10 cellular contexts compared by ENCODE assay signal in genomic region chr10:110413049-110413783, GRCh38.
A peak's percentile ranks its signal among the peaks of the same experiment; 100 is the strongest.
DNase-seq lines count a peak whose midpoint lies in the region; ATAC-seq and TF ChIP-seq lines count a peak whose summit lies in the region.
"Had no signal": no experiment of that assay in that cellular context is flagged by ENCODE, and none has a peak within 500 bp of the region (broad histone marks: within the 10 kb centered on the region; RNA-seq: fewer than 3 reads in every experiment).

No MANE protein-coding gene starts in this region.

- CTCF ChIA-PET in Calu3 (lab: Charles Lee), result no interaction called here
- CTCF ChIA-PET in activated CD8-positive, alpha-beta T cell treated with anti-CD3 and anti-CD28 coated beads, Interleukin-2, amount 10 ng/mL, durations not matched to agents 7 days and 5 days (lab: Charles Lee), result interaction anchor here (0.8 to 4.3 kb wide), 4 partner anchors 12 to 134 kb away, joined by 3 to 23 read pairs (median 5); no protein-coding TSS in a partner anchor

- no peak for TF ChIP-seq CTCF in Calu3 (IDR thresholded peaks at IDR 0.05; ENCODE audit: unreplicated experiment)
- TF ChIP-seq CTCF in progenitor cell of endocrine pancreas (IDR thresholded peaks at IDR 0.05; ENCODE audit: unreplicated experiment), result no peak

- H3K36me3 Mint-ChIP-seq in Calu3 (ENCODE audit: insufficient read depth, unreplicated experiment) (peaks cover 28% of the 10 kb centered on the region), progenitor cell of endocrine pancreas (ENCODE audit: insufficient read depth) (no peaks in the 10 kb centered on the region)
- no peaks in the 10 kb centered on the region for H3K36me3 Mint-ChIP-seq in activated CD8-positive, alpha-beta T cell treated with anti-CD3 and anti-CD28 coated beads, Interleukin-2, amount 10 ng/mL, durations not matched to agents 7 days and 5 days (ENCODE audit: low read depth)
- no peaks in the 10 kb centered on the region for H3K36me3 Mint-ChIP-seq in natural killer cell treated with Interleukin-12 subunit alpha and Interleukin-12 subunit beta and Interleukin-15 and Interleukin-18, amount 100 ng/mL, for 72 hours

- no peaks in the 10 kb centered on the region for H3K27me3 Mint-ChIP-seq in Calu3 (ENCODE audit: unreplicated experiment)
- H3K27me3 Mint-ChIP-seq in activated CD8-positive, alpha-beta T cell treated with anti-CD3 and anti-CD28 coated beads, Interleukin-2, amount 10 ng/mL, durations not matched to agents 7 days and 5 days (ENCODE audit: low read depth), result peaks cover 2% of the 10 kb centered on the region
- H3K27me3 Mint-ChIP-seq in natural killer cell treated with Interleukin-12 subunit alpha and Interleukin-12 subunit beta and Interleukin-15 and Interleukin-18, amount 100 ng/mL, for 72 hours, result no peaks in the 10 kb centered on the region
- no peaks in the 10 kb centered on the region for H3K27me3 Mint-ChIP-seq in progenitor cell of endocrine pancreas

- no peak overlapping the region for H3K4me3 Mint-ChIP-seq in Calu3 (ENCODE audit: low read depth, unreplicated experiment)
- H3K4me3 Mint-ChIP-seq in activated CD8-positive, alpha-beta T cell treated with anti-CD3 and anti-CD28 coated beads, Interleukin-2, amount 10 ng/mL, durations not matched to agents 7 days and 5 days, result no peak overlapping the region
- peak overlapping the region; percentile 89 for H3K4me3 Mint-ChIP-seq in natural killer cell treated with Interleukin-12 subunit alpha and Interleukin-12 subunit beta and Interleukin-15 and Interleukin-18, amount 100 ng/mL, for 72 hours
- no peak overlapping the region for H3K4me3 Mint-ChIP-seq in progenitor cell of endocrine pancreas (ENCODE audit: low read depth)
- H3K4me3 Mint-ChIP-seq: endodermal cell had no signal

- intact Hi-C loops in Calu3 (cut with micrococcal nuclease; ENCODE audit: unreplicated experiment), result loop anchor here (5.0 kb wide), 3 partner anchors 56 to 101 kb away; no protein-coding TSS in a partner anchor

- H3K4me1 Mint-ChIP-seq in Calu3 (ENCODE audit: low read depth, unreplicated experiment), result peaks cover 73% of the 10 kb centered on the region
- peaks cover 41% of the 10 kb centered on the region for H3K4me1 Mint-ChIP-seq in activated CD8-positive, alpha-beta T cell treated with anti-CD3 and anti-CD28 coated beads, Interleukin-2, amount 10 ng/mL, durations not matched to agents 7 days and 5 days (ENCODE audit: low read depth)
- peaks cover 65 to 73% of the 10 kb centered on the region in 2 donors for H3K4me1 Mint-ChIP-seq in natural killer cell treated with Interleukin-12 subunit alpha and Interleukin-12 subunit beta and Interleukin-15 and Interleukin-18, amount 100 ng/mL, for 72 hours (ENCODE audit: low read depth in 2 of 2)
- H3K4me1 Mint-ChIP-seq in progenitor cell of endocrine pancreas (ENCODE audit: low read depth), result peaks cover 14% of the 10 kb centered on the region

- peak; percentile 0 for ATAC-seq in HG03442 (IDR thresholded peaks at IDR 0.05; ENCODE audit: unreplicated experiment)
- no peak for ATAC-seq in activated CD8-positive, alpha-beta T cell treated with anti-CD3 and anti-CD28 coated beads, Interleukin-2, amount 10 ng/mL, durations not matched to agents 7 days and 5 days
- ATAC-seq in natural killer cell treated with Interleukin-12 subunit alpha and Interleukin-12 subunit beta and Interleukin-15 and Interleukin-18, amount 100 ng/mL, for 72 hours, result peak in 1 of 2 donors; percentile 42
- no peak for ATAC-seq in HG03354 (IDR thresholded peaks at IDR 0.05; ENCODE audit: poor library complexity, severe bottlenecking, unreplicated experiment)
- ATAC-seq in HG03280 (IDR thresholded peaks at IDR 0.05; ENCODE audit: unreplicated experiment), result no peak

- BruUV-seq in Calu3 (replicated peaks; lab: Mats Ljungman, UMichigan), result no TSS peak

- DNase-seq in Calu3, result no peak
- DNase-seq in activated CD8-positive, alpha-beta T cell treated with anti-CD3 and anti-CD28 coated beads, Interleukin-2, amount 10 ng/mL, durations not matched to agents 7 days and 5 days, result no peak
- DNase-seq in natural killer cell treated with Interleukin-12 subunit alpha and Interleukin-12 subunit beta and Interleukin-15 and Interleukin-18, amount 100 ng/mL, for 72 hours (ENCODE audit: low spot score), result peak; percentile 78
- no peak for DNase-seq in progenitor cell of endocrine pancreas (ENCODE audit: low spot score, unreplicated experiment)
- DNase-seq: activated gamma-delta T cell treated with Interleukin-2 at 50 U/mL for 16 hours, endodermal cell, NCI-H446 had no signal

- H3K27ac Mint-ChIP-seq in Calu3 (ENCODE audit: unreplicated experiment), result peak overlapping the region; percentile 99
- H3K27ac Mint-ChIP-seq in activated CD8-positive, alpha-beta T cell treated with anti-CD3 and anti-CD28 coated beads, Interleukin-2, amount 10 ng/mL, durations not matched to agents 7 days and 5 days, result peak overlapping the region; percentile 45
- peak overlapping the region; percentile 88 to 91 for H3K27ac Mint-ChIP-seq in natural killer cell treated with Interleukin-12 subunit alpha and Interleukin-12 subunit beta and Interleukin-15 and Interleukin-18, amount 100 ng/mL, for 72 hours
- H3K27ac Mint-ChIP-seq in progenitor cell of endocrine pancreas, result no peak overlapping the region

- POLR2A ChIA-PET in activated CD8-positive, alpha-beta T cell treated with anti-CD3 and anti-CD28 coated beads, Interleukin-2, amount 10 ng/mL, durations not matched to agents 7 days and 5 days (lab: Charles Lee), result interaction anchor here (0.6 to 2.3 kb wide), 2 partner anchors 34 to 84 kb away, joined by 5 read pairs; no protein-coding TSS in a partner anchor

- no peaks in the 10 kb centered on the region for H3K9me3 Mint-ChIP-seq in Calu3 (ENCODE audit: low read depth, unreplicated experiment)
- H3K9me3 Mint-ChIP-seq in activated CD8-positive, alpha-beta T cell treated with anti-CD3 and anti-CD28 coated beads, Interleukin-2, amount 10 ng/mL, durations not matched to agents 7 days and 5 days (ENCODE audit: insufficient read depth), result no peaks in the 10 kb centered on the region
- no peaks in the 10 kb centered on the region for H3K9me3 Mint-ChIP-seq in natural killer cell treated with Interleukin-12 subunit alpha and Interleukin-12 subunit beta and Interleukin-15 and Interleukin-18, amount 100 ng/mL, for 72 hours
- no peaks in the 10 kb centered on the region for H3K9me3 Mint-ChIP-seq in progenitor cell of endocrine pancreas (ENCODE audit: low read depth)
- H3K9me3 Mint-ChIP-seq: endodermal cell had no signal
